Comparison of ENCODE assay signal across 23 cellular contexts in the genomic region with DNA sequence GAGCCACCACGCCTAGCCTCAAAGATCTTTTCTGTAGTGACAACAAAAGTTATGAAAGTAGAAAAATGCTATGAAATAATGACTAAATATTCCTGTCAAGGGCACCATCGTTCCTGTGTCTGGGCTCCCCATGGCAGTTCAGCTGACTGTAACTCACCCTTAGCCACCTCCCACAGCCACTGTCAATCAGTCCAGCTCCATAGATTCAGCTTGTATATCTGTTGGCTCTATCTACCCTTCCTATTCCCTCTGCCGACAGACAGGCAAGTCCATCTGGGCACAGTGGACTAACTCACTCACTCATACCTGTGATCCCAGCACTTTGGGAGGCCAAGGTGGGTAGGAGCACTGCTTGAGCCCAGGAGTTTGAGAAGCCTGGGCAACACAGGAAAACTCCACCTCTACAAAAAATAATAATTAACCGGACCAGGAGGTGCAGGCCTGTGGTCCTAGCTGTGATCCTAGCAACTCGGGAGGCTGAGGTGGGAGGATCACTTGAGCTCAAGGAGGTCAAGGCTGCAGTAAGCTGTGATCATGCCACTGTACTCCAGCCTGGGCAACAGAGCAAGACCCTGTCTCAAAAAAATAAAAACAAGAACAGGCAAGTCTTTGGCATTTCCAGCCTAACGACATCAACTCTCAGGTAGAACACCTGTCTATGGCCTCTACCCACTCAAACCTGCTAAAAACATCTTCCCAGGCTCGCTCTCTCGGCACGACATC.
"Had no signal": no experiment of that assay in that cellular context is flagged by ENCODE, and none has a peak within 500 bp of the region (broad histone marks: within the 10 kb centered on the region; RNA-seq: fewer than 3 reads in every experiment).

No MANE protein-coding gene starts in this region.

- H3K4me1 ChIP-seq: parathyroid adenoma had no signal

- H3K27me3 Mint-ChIP-seq: activated CD4-positive, alpha-beta memory T cell treated with anti-CD3 and anti-CD28 coated beads for 36 hours; activated CD4-positive, alpha-beta T cell treated with anti-CD3 and anti-CD28 coated beads, Interleukin-2, amount 10 ng/mL, durations not matched to agents 24 days and 14 days; activated T-cell treated with anti-CD3 and anti-CD28 coated beads, Interleukin-2, amount 50 U/mL, for 24 hours had no signal

- ATAC-seq: activated naive CD4-positive, alpha-beta T cell treated with anti-CD3 and anti-CD28 coated beads, Interleukin-2, amount 50 U/mL, for 72 hours; left ventricle myocardium superior; right cardiac atrium; stimulated activated naive CD8-positive, alpha-beta T cell treated with anti-CD3 and anti-CD28 coated beads, Interleukin-15, Interleukin-2, amounts not matched to agents 100 U/mL and 50 U/mL, for 24 hours had no signal

- H3K9me3 ChIP-seq: testis, upper lobe of left lung had no signal

- H3K4me3 ChIP-seq: hepatocyte, testis, upper lobe of left lung had no signal

- DNase-seq: activated CD4-positive, alpha-beta memory T cell treated with anti-CD3 and anti-CD28 coated beads for 36 hours; activated CD4-positive, alpha-beta T cell treated with anti-CD3 and anti-CD28 coated beads, Interleukin-2, amount 10 ng/mL, durations not matched to agents 24 days and 14 days; activated CD4-positive, CD25-positive, alpha-beta regulatory T cell treated with anti-CD3 and anti-CD28 coated beads, Interleukin-2, amount 50 U/mL, for 72 hours; activated CD8-positive, alpha-beta memory T cell treated with anti-CD3 and anti-CD28 coated beads, Interleukin-2, amount 50 U/mL, for 48 hours; activated gamma-delta T cell treated with Interleukin-2 at 50 U/mL for 16 hours; activated T-cell treated with anti-CD3 and anti-CD28 coated beads, Interleukin-2, amount 50 U/mL, for 24 hours; anterior cingulate cortex; dermis blood vessel endothelial cell; effector CD4-positive, alpha-beta T cell; islet precursor cell; left ventricle myocardium superior; right cardiac atrium; stimulated activated CD4-positive, alpha-beta T cell treated with anti-CD3 and anti-CD28 coated beads, Interleukin-4, amount 100 ng/mL, for 1 hour; stimulated activated naive CD8-positive, alpha-beta T cell treated with anti-CD3 and anti-CD28 coated beads, Interleukin-15, Interleukin-2, amounts not matched to agents 100 U/mL and 50 U/mL, for 24 hours; T-helper 9 cell; testis; upper lobe of left lung had no signal

- H3K27ac Mint-ChIP-seq: activated CD4-positive, alpha-beta memory T cell treated with anti-CD3 and anti-CD28 coated beads for 36 hours; activated CD4-positive, alpha-beta T cell treated with anti-CD3 and anti-CD28 coated beads, Interleukin-2, amount 10 ng/mL, durations not matched to agents 24 days and 14 days; activated naive CD4-positive, alpha-beta T cell treated with anti-CD3 and anti-CD28 coated beads, Interleukin-2, amount 50 U/mL, for 72 hours; activated T-cell treated with anti-CD3 and anti-CD28 coated beads, Interleukin-2, amount 50 U/mL, for 24 hours; nephron had no signal

- H3K36me3 ChIP-seq: upper lobe of left lung had no signal

- H3K27ac ChIP-seq: epithelial cell of prostate, hepatocyte, parathyroid adenoma, testis, upper lobe of left lung, VCaP had no signal

- H3K27me3 ChIP-seq: hepatocyte, testis, upper lobe of left lung had no signal

- H3K4me3 Mint-ChIP-seq: activated CD4-positive, alpha-beta memory T cell treated with anti-CD3 and anti-CD28 coated beads for 36 hours; activated CD4-positive, alpha-beta T cell treated with anti-CD3 and anti-CD28 coated beads, Interleukin-2, amount 10 ng/mL, durations not matched to agents 24 days and 14 days; activated T-cell treated with anti-CD3 and anti-CD28 coated beads, Interleukin-2, amount 50 U/mL, for 24 hours; nephron had no signal
